In genomic region chr11:86803641-86804040, GRCh38 we compare ENCODE assay signal across 18 cellular contexts. TPM values are rescaled to one million over a fixed set of nuclear protein-coding genes. Genes with fewer than 3 reads are reported as not detected.
DNase-seq lines count a peak whose midpoint lies in the region; ATAC-seq and TF ChIP-seq lines count a peak whose summit lies in the region.
"Had no signal": no experiment of that assay in that cellular context is flagged by ENCODE, and none has a peak within 500 bp of the region (broad histone marks: within the 10 kb centered on the region; RNA-seq: fewer than 3 reads in every experiment).

No MANE protein-coding gene starts in this region.

- H3K36me3 Mint-ChIP-seq in activated T-cell treated with anti-CD3 and anti-CD28 coated beads, Interleukin-2, amount 50 U/mL, for 24 hours (ENCODE audit: low read depth): no peaks in the 10 kb centered on the region
- H3K36me3 Mint-ChIP-seq in activated T-cell treated with anti-CD3 and anti-CD28 coated beads, Interleukin-2, amount 50 U/mL, for 4 hours (ENCODE audit: insufficient read depth): no peaks in the 10 kb centered on the region
- H3K36me3 Mint-ChIP-seq in nephron progenitor cell (ENCODE audit: low read depth): peaks cover 11% of the 10 kb centered on the region
- H3K36me3 Mint-ChIP-seq: CD4-positive, alpha-beta memory T cell had no signal

- peaks cover 78% of the 10 kb centered on the region for H3K27me3 Mint-ChIP-seq in activated T-cell treated with anti-CD3 and anti-CD28 coated beads, Interleukin-2, amount 50 U/mL, for 24 hours
- peaks cover 45% of the 10 kb centered on the region for H3K27me3 Mint-ChIP-seq in activated T-cell treated with anti-CD3 and anti-CD28 coated beads, Interleukin-2, amount 50 U/mL, for 4 hours (ENCODE audit: low read depth)
- peaks cover 5% of the 10 kb centered on the region for H3K27me3 Mint-ChIP-seq in nephron progenitor cell (ENCODE audit: low read depth, poor library complexity)

- H3K36me3 ChIP-seq in upper lobe of right lung: no peaks in the 10 kb centered on the region
- H3K36me3 ChIP-seq: ovary, SJCRH30 had no signal

- peaks cover 11% of the 10 kb centered on the region for H3K4me1 ChIP-seq in upper lobe of right lung
- H3K4me1 ChIP-seq: SJCRH30 had no signal

- peaks cover 4% of the 10 kb centered on the region for H3K27me3 ChIP-seq in upper lobe of right lung
- H3K27me3 ChIP-seq: ovary had no signal

- intact Hi-C loops in upper lobe of right lung (cut with DNase I): loop anchor here (10.0 kb wide), 1 partner anchor 189 kb away; no protein-coding TSS in a partner anchor

- H3K27ac Mint-ChIP-seq in activated T-cell treated with anti-CD3 and anti-CD28 coated beads, Interleukin-2, amount 50 U/mL, for 24 hours: peak overlapping the region; percentile 48
- H3K27ac Mint-ChIP-seq in nephron progenitor cell: no peak overlapping the region
- H3K27ac Mint-ChIP-seq: activated CD4-positive, alpha-beta T cell treated with anti-CD3 and anti-CD28 coated beads for 36 hours; activated T-cell treated with anti-CD3 and anti-CD28 coated beads, Interleukin-2, amount 50 U/mL, for 72 hours; CD4-positive, alpha-beta memory T cell; dendritic cell treated with granulocyte-macrophage colony-stimulating factor and Interleukin-4, amounts not matched to agents 40 ng/mL and 50 ng/mL, for 4 days had no signal

- no peak overlapping the region for H3K4me3 Mint-ChIP-seq in activated T-cell treated with anti-CD3 and anti-CD28 coated beads, Interleukin-2, amount 50 U/mL, for 24 hours
- no peak overlapping the region for H3K4me3 Mint-ChIP-seq in activated T-cell treated with anti-CD3 and anti-CD28 coated beads, Interleukin-2, amount 50 U/mL, for 4 hours
- H3K4me3 Mint-ChIP-seq in nephron progenitor cell: peak overlapping the region; percentile 39
- H3K4me3 Mint-ChIP-seq: activated CD4-positive, alpha-beta T cell treated with anti-CD3 and anti-CD28 coated beads for 36 hours; activated T-cell treated with anti-CD3 and anti-CD28 coated beads, Interleukin-2, amount 50 U/mL, for 72 hours; CD4-positive, alpha-beta memory T cell; dendritic cell treated with granulocyte-macrophage colony-stimulating factor and Interleukin-4, amounts not matched to agents 40 ng/mL and 50 ng/mL, for 4 days had no signal

- H3K9me3 ChIP-seq in upper lobe of right lung: no peaks in the 10 kb centered on the region
- H3K9me3 ChIP-seq: ovary, SJCRH30 had no signal

- TF ChIP-seq CTCF in nephron progenitor cell (IDR thresholded peaks at IDR 0.05) (no peak), upper lobe of right lung (IDR thresholded peaks at IDR 0.05) (no peak)

- peak overlapping the region; percentile 93 for H3K27ac ChIP-seq in epithelial cell of prostate
- peak overlapping the region; percentile 13 for H3K27ac ChIP-seq in upper lobe of right lung
- H3K27ac ChIP-seq: ovary, SJCRH30 had no signal

- peaks cover 68% of the 10 kb centered on the region for H3K4me1 Mint-ChIP-seq in activated T-cell treated with anti-CD3 and anti-CD28 coated beads, Interleukin-2, amount 50 U/mL, for 24 hours (ENCODE audit: low read depth)
- peaks cover 34% of the 10 kb centered on the region for H3K4me1 Mint-ChIP-seq in activated T-cell treated with anti-CD3 and anti-CD28 coated beads, Interleukin-2, amount 50 U/mL, for 4 hours (ENCODE audit: low read depth)
- peaks cover 88% of the 10 kb centered on the region for H3K4me1 Mint-ChIP-seq in nephron progenitor cell

- H3K4me3 ChIP-seq in upper lobe of right lung: peak overlapping the region; percentile 62
- H3K4me3 ChIP-seq: lung, ovary, SJCRH30 had no signal

- no peak for DNase-seq in activated T-cell treated with anti-CD3 and anti-CD28 coated beads, Interleukin-2, amount 50 U/mL, for 24 hours
- no peak for DNase-seq in activated T-cell treated with anti-CD3 and anti-CD28 coated beads, Interleukin-2, amount 50 U/mL, for 4 hours
- no peak for DNase-seq in epithelial cell of prostate (ENCODE audit: low read depth, low spot score)
- DNase-seq in nephron progenitor cell: no peak
- DNase-seq in upper lobe of right lung: no peak
- DNase-seq in NCI-H1417 treated with DMSO at 0.1 percent for 48 hours (lab: John Stamatoyannopoulos, UW): no peak
- no peak for DNase-seq in cerebellar nuclear complex (lab: John Stamatoyannopoulos, UW)
- DNase-seq: activated CD4-positive, alpha-beta T cell treated with anti-CD3 and anti-CD28 coated beads for 36 hours; activated T-cell treated with anti-CD3 and anti-CD28 coated beads, Interleukin-2, amount 50 U/mL, for 72 hours; CD4-positive, alpha-beta memory T cell; NCI-H1417; NCI-H226; ovary; SJCRH30; T1000 had no signal

- no peak for ATAC-seq in activated T-cell treated with anti-CD3 and anti-CD28 coated beads, Interleukin-2, amount 50 U/mL, for 4 hours
- no peak for ATAC-seq in upper lobe of right lung
- ATAC-seq in GM21528 (IDR thresholded peaks at IDR 0.05; ENCODE audit: low FRiP score, unreplicated experiment): no peak
- ATAC-seq: activated CD4-positive, alpha-beta T cell treated with anti-CD3 and anti-CD28 coated beads for 36 hours; activated T-cell treated with anti-CD3 and anti-CD28 coated beads, Interleukin-2, amount 50 U/mL, for 72 hours had no signal

- no peaks in the 10 kb centered on the region for H3K9me3 Mint-ChIP-seq in activated T-cell treated with anti-CD3 and anti-CD28 coated beads, Interleukin-2, amount 50 U/mL, for 24 hours
- H3K9me3 Mint-ChIP-seq in activated T-cell treated with anti-CD3 and anti-CD28 coated beads, Interleukin-2, amount 50 U/mL, for 4 hours: no peaks in the 10 kb centered on the region
- no peaks in the 10 kb centered on the region for H3K9me3 Mint-ChIP-seq in nephron progenitor cell
- H3K9me3 Mint-ChIP-seq: activated T-cell treated with anti-CD3 and anti-CD28 coated beads, Interleukin-2, amount 50 U/mL, for 72 hours; dendritic cell treated with granulocyte-macrophage colony-stimulating factor and Interleukin-4, amounts not matched to agents 40 ng/mL and 50 ng/mL, for 4 days had no signal

RNA-seq across cellular contexts. Expression of gene PRSS23, which starts 3.3 kb away (rescaled TPM):
- 10 to 100 TPM in 2 of 3 donors, 1 to 10 TPM in 1; 6.6 to 12.1 (median 10.4) TPM for total RNA-seq in activated T-cell treated with anti-CD3 and anti-CD28 coated beads, Interleukin-2, amount 50 U/mL, for 4 hours
- 100 TPM for total RNA-seq in upper lobe of right lung
- total RNA-seq: CD4-positive, alpha-beta memory T cell had no signal
